Comparison of ENCODE assay signal across 11 cellular contexts in genomic region chr6:132818404-132819359, GRCh38. TPM values are rescaled to one million over a fixed set of nuclear protein-coding genes. Genes with fewer than 3 reads are reported as not detected.
A peak's percentile ranks its signal among the peaks of the same experiment; 100 is the strongest.
DNase-seq lines count a peak whose midpoint lies in the region; ATAC-seq, FAIRE-seq and TF ChIP-seq lines count a peak whose summit lies in the region.
"Had no signal": no experiment of that assay in that cellular context is flagged by ENCODE, and none has a peak within 500 bp of the region (broad histone marks: within the 10 kb centered on the region; RNA-seq: fewer than 3 reads in every experiment).

No MANE protein-coding gene starts in this region.

- H3K36me3 ChIP-seq in PC-9 (ENCODE audit: low read depth) (peaks cover 41% of the 10 kb centered on the region), endothelial cell of umbilical vein (ENCODE audit: control insufficient read depth in 2 of 2, extremely low read depth in 1 of 2, insufficient read depth in 2 of 2, low read length in 2 of 2) (peaks cover 23 to 27% of the 10 kb centered on the region in 2 experiments)

- BruUV-seq in PC-9 (replicated peaks; lab: Mats Ljungman, UMichigan) (no TSS peak), endothelial cell of umbilical vein (replicated peaks; lab: Mats Ljungman, UMichigan) (no TSS peak)

- H3K9me1 ChIP-seq in endothelial cell of umbilical vein (replicated peaks; ENCODE audit: control insufficient read depth, extremely low read depth, insufficient read depth, low read length), result no peaks in the 10 kb centered on the region

- no peak overlapping the region for H3K9ac ChIP-seq in endothelial cell of umbilical vein (replicated peaks; ENCODE audit: extremely low read depth, insufficient read depth, low read length)

- H3K9me3 Mint-ChIP-seq in activated naive CD4-positive, alpha-beta T cell treated with anti-CD3 and anti-CD28 coated beads, Interleukin-2, amount 50 U/mL, for 72 hours, result no peaks in the 10 kb centered on the region
- H3K9me3 Mint-ChIP-seq in stimulated activated naive CD8-positive, alpha-beta T cell treated with anti-CD3 and anti-CD28 coated beads, Interleukin-15, Interleukin-2, amounts not matched to agents 100 ng/mL and 50 ng/mL, for 24 hours, result no peaks in the 10 kb centered on the region

- peaks cover 53% of the 10 kb centered on the region for H4K20me1 ChIP-seq in PC-9 (ENCODE audit: insufficient read depth)
- H4K20me1 ChIP-seq in endothelial cell of umbilical vein (replicated peaks; ENCODE audit: control insufficient read depth, extremely low read depth, insufficient read depth, low read length), result peaks cover 6% of the 10 kb centered on the region

- peak overlapping the region; percentile 3; the same call in 1 of the 2 replicates for H3K4me2 ChIP-seq in PC-9
- no peak overlapping the region for H3K4me2 ChIP-seq in endothelial cell of umbilical vein (ENCODE audit: insufficient read depth, low read length)

- dilution Hi-C loops in endothelial cell of umbilical vein (cut with MboI; ENCODE audit: extremely low pct_ligation_motif_present, low sequenced_read_pairs), result no loop called here

- H2AFZ ChIP-seq in PC-9 (no peak overlapping the region), endothelial cell of umbilical vein (ENCODE audit: low read depth, low read length) (no peak overlapping the region)

- peaks cover 48 to 60% of the 10 kb centered on the region in 2 donors for H3K36me3 Mint-ChIP-seq in activated naive CD4-positive, alpha-beta T cell treated with anti-CD3 and anti-CD28 coated beads, Interleukin-2, amount 50 U/mL, for 72 hours
- peaks cover 56% of the 10 kb centered on the region for H3K36me3 Mint-ChIP-seq in stimulated activated naive CD8-positive, alpha-beta T cell treated with anti-CD3 and anti-CD28 coated beads, Interleukin-15, Interleukin-2, amounts not matched to agents 100 ng/mL and 50 ng/mL, for 24 hours (ENCODE audit: low read depth)

- TF ChIP-seq POLR2A in endothelial cell of umbilical vein (IDR thresholded peaks at IDR 0.05; ENCODE audit: low read depth, low read length), result peak; percentile 80

- peak overlapping the region; percentile 78 to 97 for H3K27ac Mint-ChIP-seq in activated naive CD4-positive, alpha-beta T cell treated with anti-CD3 and anti-CD28 coated beads, Interleukin-2, amount 50 U/mL, for 72 hours
- peak overlapping the region; percentile 81 for H3K27ac Mint-ChIP-seq in stimulated activated naive CD8-positive, alpha-beta T cell treated with anti-CD3 and anti-CD28 coated beads, Interleukin-15, Interleukin-2, amounts not matched to agents 100 ng/mL and 50 ng/mL, for 24 hours

- DNase-seq in activated naive CD4-positive, alpha-beta T cell treated with anti-CD3 and anti-CD28 coated beads, Interleukin-2, amount 50 U/mL, for 72 hours (ENCODE audit: low spot score in 2 of 2), result no peak
- DNase-seq in activated naive CD4-positive, alpha-beta T cell (lab: John Stamatoyannopoulos, UW), result no peak
- DNase-seq in PC-9, result peak in 1 of 2 experiments; percentile 78
- DNase-seq in endothelial cell of umbilical vein (ENCODE audit: low read depth, low spot score), result no peak
- DNase-seq in stimulated activated naive CD4-positive, alpha-beta T cell (lab: John Stamatoyannopoulos, UW), result no peak
- DNase-seq in cerebellar cortex (ENCODE audit: low spot score), result no peak
- DNase-seq in medulla oblongata (ENCODE audit: extremely low spot score), result no peak
- DNase-seq: DMS153, spleen, tibial artery had no signal

- peaks cover 70% of the 10 kb centered on the region for H3K4me1 Mint-ChIP-seq in stimulated activated naive CD8-positive, alpha-beta T cell treated with anti-CD3 and anti-CD28 coated beads, Interleukin-15, Interleukin-2, amounts not matched to agents 100 ng/mL and 50 ng/mL, for 24 hours (ENCODE audit: low read depth)

- intact Hi-C loops in PC-9 (cut with micrococcal nuclease; ENCODE audit: unreplicated experiment) (no loop called here), endothelial cell of umbilical vein (cut with micrococcal nuclease) (loop anchor here (10.0 kb wide), 1 partner anchor 894 kb away; no protein-coding TSS in a partner anchor)

- H3K27ac ChIP-seq in PC-9, result peak overlapping the region; percentile 89
- no peak overlapping the region for H3K27ac ChIP-seq in endothelial cell of umbilical vein (ENCODE audit: insufficient read depth, low read depth, low read length)
- H3K27ac ChIP-seq: tibial artery had no signal

- CTCF ChIA-PET in PC-9 (lab: Charles Lee) (no interaction called here), endothelial cell of umbilical vein (lab: Charles Lee) (interaction anchor here (1.7 to 2.8 kb wide), 2 partner anchors 20 to 149 kb away, joined by 7 to 12 read pairs; partner anchors contain the start of gene SLC18B1)

- POLR2A ChIA-PET in PC-9 (lab: Charles Lee; ENCODE audit: unreplicated experiment), result interaction anchor here (0.7 kb wide), 1 partner anchor 751 kb away, joined by 3 read pairs; no protein-coding TSS in a partner anchor
- POLR2A ChIA-PET in endothelial cell of umbilical vein (lab: Charles Lee), result interaction anchor here (1.3 kb wide), 1 partner anchor 20 kb away, joined by 6 read pairs; the partner anchor contains the start of gene SLC18B1

- H3K4me3 Mint-ChIP-seq in stimulated activated naive CD8-positive, alpha-beta T cell treated with anti-CD3 and anti-CD28 coated beads, Interleukin-15, Interleukin-2, amounts not matched to agents 100 ng/mL and 50 ng/mL, for 24 hours, result peak overlapping the region; percentile 99

- H3F3A ChIP-seq in PC-9 (ENCODE audit: insufficient read depth, low read depth), result peaks cover 74% of the 10 kb centered on the region

- no peak for FAIRE-seq in endothelial cell of umbilical vein (lab: Jason Lieb, UNC)

- no peaks in the 10 kb centered on the region for H3K9me2 ChIP-seq in PC-9 (ENCODE audit: insufficient read depth)

- no peaks in the 10 kb centered on the region for H3K27me3 ChIP-seq in PC-9 (ENCODE audit: insufficient read depth, low read depth)
- no peaks in the 10 kb centered on the region for H3K27me3 ChIP-seq in endothelial cell of umbilical vein (ENCODE audit: control insufficient read depth in 2 of 2, insufficient read depth in 2 of 2, low read length in 2 of 2)
- H3K27me3 ChIP-seq: spleen, tibial artery had no signal

- H3K9me3 ChIP-seq in PC-9 (ENCODE audit: insufficient read depth, low read depth) (no peaks in the 10 kb centered on the region), endothelial cell of umbilical vein (replicated peaks; ENCODE audit: control insufficient read depth, insufficient read depth, low read length) (no peaks in the 10 kb centered on the region)
- H3K9me3 ChIP-seq: spleen, tibial artery had no signal

- H3K27me3 Mint-ChIP-seq in stimulated activated naive CD8-positive, alpha-beta T cell treated with anti-CD3 and anti-CD28 coated beads, Interleukin-15, Interleukin-2, amounts not matched to agents 100 ng/mL and 50 ng/mL, for 24 hours, result no peaks in the 10 kb centered on the region

- peaks cover 31% of the 10 kb centered on the region for H3K4me1 ChIP-seq in PC-9 (replicated peaks; ENCODE audit: insufficient read depth)
- H3K4me1 ChIP-seq in endothelial cell of umbilical vein (ENCODE audit: control insufficient read depth, extremely low read depth, insufficient read depth, low read length), result peaks cover 14% of the 10 kb centered on the region

- ATAC-seq in activated naive CD4-positive, alpha-beta T cell treated with anti-CD3 and anti-CD28 coated beads, Interleukin-2, amount 50 U/mL, for 72 hours, result no peak

- H3K79me2 ChIP-seq in PC-9 (ENCODE audit: low read depth), result peaks cover 46% of the 10 kb centered on the region
- H3K79me2 ChIP-seq in endothelial cell of umbilical vein (ENCODE audit: control insufficient read depth, insufficient read depth, low read length), result peaks cover 29% of the 10 kb centered on the region

- TF ChIP-seq CTCF in PC-9 (conservative IDR thresholded peaks at IDR 0.05) (no peak), endothelial cell of umbilical vein (IDR thresholded peaks at IDR 0.05; ENCODE audit: extremely low read depth in 1 of 2, insufficient read depth in 1 of 2, low read depth in 1 of 2, low read length in 2 of 2) (no peak)

- H3K4me3 ChIP-seq in PC-9 (peak overlapping the region; percentile 6; the same call in 1 of the 2 replicates), endothelial cell of umbilical vein (replicated peaks in 1 of 3; ENCODE audit: insufficient read depth in 1 of 3, low read depth in 1 of 3, low read length in 3 of 3) (no peak overlapping the region)
- H3K4me3 ChIP-seq: spleen, tibial artery had no signal

TF ChIP-seq in endothelial cell of umbilical vein, 7 proteins besides CTCF, POLR2A, EP300 and RAD21:
- peak; percentile 62 for TF ChIP-seq POLR2AphosphoS5 (IDR thresholded peaks at IDR 0.05; ENCODE audit: insufficient read depth, low read depth, low read length)
- TF ChIP-seq MAX (IDR thresholded peaks at IDR 0.05; ENCODE audit: insufficient read depth, insufficient read length), result no peak
- TF ChIP-seq JUN (IDR thresholded peaks at IDR 0.05; ENCODE audit: borderline replicate concordance, insufficient read depth, insufficient read length, low read depth), result no peak
TF ChIP-seq in endothelial cell of umbilical vein: peak in this region for 1.

RNA-seq across cellular contexts. Expression of gene RPS12, which starts 4.3 kb away (rescaled TPM):
- 1,000 to 10,000 TPM; 1,712 to 1,768 TPM for total RNA-seq in activated naive CD4-positive, alpha-beta T cell treated with anti-CD3 and anti-CD28 coated beads, Interleukin-2, amount 50 U/mL, for 72 hours
- total RNA-seq in PC-9 (2021) (1,228 and 1,296 TPM in 2 replicates), endothelial cell of umbilical vein (1,044 and 1,088 TPM in 2 replicates)
- polyA plus RNA-seq in endothelial cell of umbilical vein, result 6,159 and 7,151 TPM in 2 replicates
- polyA plus RNA-seq in endothelial cell of umbilical vein (2011; cell fraction: cytosol; rRNA removed), result 5,529 and 5,871 TPM in 2 replicates
- polyA plus RNA-seq in endothelial cell of umbilical vein (2011; cell fraction: nucleus; rRNA removed), result 967 and 1,084 TPM in 2 replicates
- 2,556 and 2,756 TPM in 2 replicates for polyA plus RNA-seq in endothelial cell of umbilical vein (2012)
- polyA minus RNA-seq in endothelial cell of umbilical vein, result 2,783 and 2,851 TPM in 2 replicates
- 798 TPM for polyA minus RNA-seq in endothelial cell of umbilical vein (2011; cell fraction: cytosol; rRNA and poly(A)+ RNA removed)
- 153 and 193 TPM in 2 replicates for polyA minus RNA-seq in endothelial cell of umbilical vein (2011; cell fraction: nucleus; rRNA and poly(A)+ RNA removed)

RNA-seq across cellular contexts. Expression of gene SLC18B1, which starts 20.2 kb away (rescaled TPM):
- 1 to 10 TPM; 6.3 to 9.4 TPM for total RNA-seq in activated naive CD4-positive, alpha-beta T cell treated with anti-CD3 and anti-CD28 coated beads, Interleukin-2, amount 50 U/mL, for 72 hours
- total RNA-seq in PC-9 (2021) (18.0 and 20.8 TPM in 2 replicates), endothelial cell of umbilical vein (8.4 and 8.5 TPM in 2 replicates)
- 6.7 and 9.2 TPM in 2 replicates for polyA plus RNA-seq in endothelial cell of umbilical vein
- 4.5 and 5.1 TPM in 2 replicates for polyA plus RNA-seq in endothelial cell of umbilical vein (2011; cell fraction: cytosol; rRNA removed)
- polyA plus RNA-seq in endothelial cell of umbilical vein (2011; cell fraction: nucleus; rRNA removed), result 12.9 and 16.1 TPM in 2 replicates
- 11.7 and 11.9 TPM in 2 replicates for polyA plus RNA-seq in endothelial cell of umbilical vein (2012)
- 14.3 and 15.4 TPM in 2 replicates for polyA minus RNA-seq in endothelial cell of umbilical vein
- 4.6 TPM for polyA minus RNA-seq in endothelial cell of umbilical vein (2011; cell fraction: cytosol; rRNA and poly(A)+ RNA removed)
- 5.8 TPM in 2 replicates for polyA minus RNA-seq in endothelial cell of umbilical vein (2011; cell fraction: nucleus; rRNA and poly(A)+ RNA removed)
